ENCODE assay signal across 1 cellular context in the genomic region with DNA sequence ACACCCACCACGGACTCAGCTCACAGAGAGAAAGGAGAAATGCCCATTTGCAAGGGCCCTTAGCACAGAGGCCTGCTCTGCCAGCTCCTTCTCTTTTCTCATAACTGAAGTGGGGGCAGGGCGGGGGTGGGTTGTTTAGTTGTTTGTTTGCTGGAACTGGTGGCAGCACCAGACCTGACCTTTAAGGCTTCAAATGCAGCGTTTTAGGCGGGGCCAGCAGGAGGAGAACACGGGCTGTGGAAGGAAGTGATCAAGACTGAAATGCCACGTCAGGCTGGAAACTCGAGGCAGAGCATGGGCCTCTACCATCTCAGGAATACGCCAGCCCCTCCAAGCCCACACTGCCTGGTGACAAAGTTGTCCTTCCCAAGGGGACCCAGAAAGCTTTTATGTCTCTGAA.
TF ChIP-seq lines count a peak whose summit lies in the region.

No MANE protein-coding gene starts in this region.

TF ChIP-seq in H1, 55 proteins besides CTCF, POLR2A, EP300 and RAD21:
- TF ChIP-seq E2F6 (IDR thresholded peaks at IDR 0.05) (peak; percentile 33; the same call in 1 of the 2 replicates), BCL11A (IDR thresholded peaks at IDR 0.05; ENCODE audit: low read depth in 2 of 2, low read length in 2 of 2) (no peak), POLR2AphosphoS5 (IDR thresholded peaks at IDR 0.05; ENCODE audit: low read depth, low read length) (no peak), NRF1 (IDR thresholded peaks at IDR 0.05; ENCODE audit: low read depth, low read length) (no peak), SAP30 (IDR thresholded peaks at IDR 0.05; ENCODE audit: insufficient read depth, insufficient replicate concordance, low read length) (no peak), SIX5 (IDR thresholded peaks at IDR 0.05; ENCODE audit: low read depth, low read length) (no peak)
- TF ChIP-seq, protein P1, sequence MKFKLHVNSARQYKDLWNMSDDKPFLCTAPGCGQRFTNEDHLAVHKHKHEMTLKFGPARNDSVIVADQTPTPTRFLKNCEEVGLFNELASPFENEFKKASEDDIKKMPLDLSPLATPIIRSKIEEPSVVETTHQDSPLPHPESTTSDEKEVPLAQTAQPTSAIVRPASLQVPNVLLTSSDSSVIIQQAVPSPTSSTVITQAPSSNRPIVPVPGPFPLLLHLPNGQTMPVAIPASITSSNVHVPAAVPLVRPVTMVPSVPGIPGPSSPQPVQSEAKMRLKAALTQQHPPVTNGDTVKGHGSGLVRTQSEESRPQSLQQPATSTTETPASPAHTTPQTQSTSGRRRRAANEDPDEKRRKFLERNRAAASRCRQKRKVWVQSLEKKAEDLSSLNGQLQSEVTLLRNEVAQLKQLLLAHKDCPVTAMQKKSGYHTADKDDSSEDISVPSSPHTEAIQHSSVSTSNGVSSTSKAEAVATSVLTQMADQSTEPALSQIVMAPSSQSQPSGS (IDR thresholded peaks at IDR 0.05; ENCODE audit: low read length) = no peak
